1 cellular context compared by ENCODE assay signal in genomic region chr21:25566645-25567044, GRCh38.
TF ChIP-seq lines count a peak whose summit lies in the region.

No MANE protein-coding gene starts in this region.

TF ChIP-seq in GM12878, 131 proteins besides CTCF, POLR2A, EP300 and RAD21 (continues in another document):
- TF ChIP-seq EED (IDR thresholded peaks at IDR 0.05; ENCODE audit: low read depth) (no peak), HDAC6 (IDR thresholded peaks at IDR 0.05; ENCODE audit: unreplicated experiment) (no peak), ZNF384 (IDR thresholded peaks at IDR 0.05; ENCODE audit: borderline replicate concordance, low read depth, low read length) (no peak), MEF2A (IDR thresholded peaks at IDR 0.05; ENCODE audit: insufficient read depth, low read depth, low read length) (0 out of 2 replicates have a peak, but pooled peaks have one; percentile 11), ETV6 (conservative IDR thresholded peaks at IDR 0.05 in 1 of 2, IDR thresholded peaks at IDR 0.05 in 1 of 2; ENCODE audit: borderline replicate concordance in 1 of 2, low read depth in 1 of 2) (no peak), MLLT1 (IDR thresholded peaks at IDR 0.05) (peak; percentile 9; the same call in 1 of the 2 replicates), ATF7 (IDR thresholded peaks at IDR 0.05; ENCODE audit: low read depth) (no peak; the same call in 1 of the 2 replicates), PKNOX1 (IDR thresholded peaks at IDR 0.05) (no peak), FOS (IDR thresholded peaks at IDR 0.05; ENCODE audit: borderline replicate concordance, extremely low read depth, insufficient read length) (no peak), SREBF2 (IDR thresholded peaks at IDR 0.05; ENCODE audit: low read length) (no peak), BCLAF1 (IDR thresholded peaks at IDR 0.05) (no peak), PAX5 (IDR thresholded peaks at IDR 0.05; ENCODE audit: borderline replicate concordance, low read depth, low read length) (no peak), CREM (IDR thresholded peaks at IDR 0.05; ENCODE audit: low read depth) (0 out of 2 replicates have a peak, but pooled peaks have one; percentile 9), ZNF687 (IDR thresholded peaks at IDR 0.05) (no peak), EZH2 (IDR thresholded peaks at IDR 0.05; ENCODE audit: borderline replicate concordance, control insufficient read depth, low read depth, low read length) (no peak), SUPT20H (IDR thresholded peaks at IDR 0.05; ENCODE audit: borderline replicate concordance, control insufficient read depth, low read depth, low read length) (no peak), HSF1 (IDR thresholded peaks at IDR 0.05; ENCODE audit: low read depth, low read length) (no peak), RB1 (IDR thresholded peaks at IDR 0.05; ENCODE audit: borderline replicate concordance) (no peak), SIX5 (IDR thresholded peaks at IDR 0.05; ENCODE audit: low read depth, low read length, severe bottlenecking) (no peak), TCF7 (IDR thresholded peaks at IDR 0.05; ENCODE audit: borderline replicate concordance) (no peak), FOXM1 (IDR thresholded peaks at IDR 0.05; ENCODE audit: low read depth, low read length) (no peak), ZBTB11 (CRISPR knock-in tag; IDR thresholded peaks at IDR 0.05) (no peak), CEBPZ (IDR thresholded peaks at IDR 0.05; ENCODE audit: low read depth, low read length) (0 out of 2 replicates have a peak, but pooled peaks have one; percentile 22), HDGF (IDR thresholded peaks at IDR 0.05) (no peak), ZNF622 (IDR thresholded peaks at IDR 0.05) (no peak), ASH2L (IDR thresholded peaks at IDR 0.05; ENCODE audit: borderline replicate concordance, low read depth) (no peak), SMARCA5 (IDR thresholded peaks at IDR 0.05) (no peak), E2F4 (IDR thresholded peaks at IDR 0.05; ENCODE audit: low read depth, low read length) (no peak), HDAC2 (IDR thresholded peaks at IDR 0.05) (no peak), ATF2 (IDR thresholded peaks at IDR 0.05; ENCODE audit: low read length) (no peak), ZBED1 (IDR thresholded peaks at IDR 0.05; ENCODE audit: borderline replicate concordance) (no peak; the same call in 1 of the 2 replicates), DPF2 (IDR thresholded peaks at IDR 0.05) (no peak), ZBTB33 (IDR thresholded peaks at IDR 0.05) (no peak), CHD2 (IDR thresholded peaks at IDR 0.05; ENCODE audit: borderline replicate concordance, low read depth, low read length) (no peak)
